17 cellular contexts compared by ENCODE assay signal in the genomic region with DNA sequence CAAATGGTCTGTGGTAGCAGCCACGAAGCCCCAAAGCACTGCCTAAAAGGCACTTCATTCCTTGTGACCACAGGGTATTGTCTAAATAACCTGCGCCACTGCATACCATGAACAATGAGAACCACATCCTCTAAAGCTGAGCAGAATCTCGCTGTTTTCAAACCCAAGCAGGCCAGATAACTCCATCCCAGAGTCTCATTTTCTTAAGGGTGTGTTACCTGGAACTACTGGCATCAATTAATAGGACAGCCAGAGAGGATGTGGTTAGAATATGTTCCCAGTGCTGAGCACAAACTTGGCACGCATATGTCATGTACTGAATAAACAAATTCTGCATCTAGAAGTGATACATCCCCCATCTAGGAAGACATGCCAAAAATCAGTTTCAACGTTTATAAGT. TPM values are rescaled to one million over a fixed set of nuclear protein-coding genes. Genes with fewer than 3 reads are reported as not detected.
DNase-seq lines count a peak whose midpoint lies in the region; TF ChIP-seq lines count a peak whose summit lies in the region.
"Had no signal": no experiment of that assay in that cellular context is flagged by ENCODE, and none has a peak within 500 bp of the region (broad histone marks: within the 10 kb centered on the region; RNA-seq: fewer than 3 reads in every experiment).

No MANE protein-coding gene starts in this region.

- DNase-seq in AG10803 (ENCODE audit: low read depth) (peak; percentile 5), H4 (ENCODE audit: low spot score) (peak; percentile 70), fibroblast of mammary gland (ENCODE audit: low read depth) (peak; percentile 83), NCI-H226 (no peak), hepatocyte (ENCODE audit: low spot score) (no peak), Karpas-422 (no peak), cortex of kidney (lab: John Stamatoyannopoulos, UW) (no peak)
- DNase-seq in activated T-helper 1 cell treated with anti-CD3 and anti-CD28 coated beads, Interleukin-12 subunit alpha, Interleukin-12 subunit beta, Interleukin-2, Interleukin-4 antibody, amounts not matched to agents 30 ng/mL and 10 ng/mL and 1 ng/mL, durations not matched to agents 14 hours and 24 hours and 36 hours (ENCODE audit: low spot score) = no peak
- DNase-seq: activated effector memory CD4-positive, alpha-beta T cell treated with anti-CD3 and anti-CD28 coated beads, Interleukin-2, amount 50 U/mL, for 16 hours; BE2C; Kasumi-1; left ventricle myocardium superior; NCI-H187; NCI-H526 treated with DMSO at 0.1 percent for 48 hours; stimulated activated CD4-positive, alpha-beta T cell treated with anti-CD3 and anti-CD28 coated beads, Interleukin-4, amount 100 ng/mL, for 24 hours had no signal

- H3K4me2 ChIP-seq in hepatocyte = no peak overlapping the region
- no peak overlapping the region for H3K4me2 ChIP-seq in Karpas-422 (ENCODE audit: low read depth, low read length, poor library complexity, severe bottlenecking)

- no peaks in the 10 kb centered on the region for H3K27me3 Mint-ChIP-seq in activated T-helper 1 cell treated with anti-CD3 and anti-CD28 coated beads, Interleukin-12 subunit alpha, Interleukin-12 subunit beta, Interleukin-2, Interleukin-4 antibody, amounts not matched to agents 30 ng/mL and 10 ng/mL and 1 ng/mL, durations not matched to agents 14 hours and 24 hours and 36 hours (ENCODE audit: insufficient read depth)

- no peaks in the 10 kb centered on the region for H3K9me3 Mint-ChIP-seq in activated T-helper 1 cell treated with anti-CD3 and anti-CD28 coated beads, Interleukin-12 subunit alpha, Interleukin-12 subunit beta, Interleukin-2, Interleukin-4 antibody, amounts not matched to agents 30 ng/mL and 10 ng/mL and 1 ng/mL, durations not matched to agents 14 hours and 24 hours and 36 hours
- H3K9me3 Mint-ChIP-seq: nephron had no signal

- H3K27ac Mint-ChIP-seq in activated T-helper 1 cell treated with anti-CD3 and anti-CD28 coated beads, Interleukin-12 subunit alpha, Interleukin-12 subunit beta, Interleukin-2, Interleukin-4 antibody, amounts not matched to agents 30 ng/mL and 10 ng/mL and 1 ng/mL, durations not matched to agents 14 hours and 24 hours and 36 hours = peak overlapping the region; percentile 64
- H3K27ac Mint-ChIP-seq: nephron had no signal

- H3K36me3 Mint-ChIP-seq in activated T-helper 1 cell treated with anti-CD3 and anti-CD28 coated beads, Interleukin-12 subunit alpha, Interleukin-12 subunit beta, Interleukin-2, Interleukin-4 antibody, amounts not matched to agents 30 ng/mL and 10 ng/mL and 1 ng/mL, durations not matched to agents 14 hours and 24 hours and 36 hours (ENCODE audit: low read depth) = peaks cover 47% of the 10 kb centered on the region

- H4K20me1 ChIP-seq in hepatocyte (ENCODE audit: insufficient read depth, poor library complexity, severe bottlenecking) (no peaks in the 10 kb centered on the region), Karpas-422 (ENCODE audit: insufficient read depth, low read depth, low read length) (no peaks in the 10 kb centered on the region)

- WGBS in hepatocyte (ENCODE audit: low lambda C conversion rate, missing lambda C conversion rate) = 97% methylated on average over 5 of the region's 5 CpGs

- H3K4me3 ChIP-seq in AG10803 (ENCODE audit: low read length) (no peak overlapping the region), fibroblast of mammary gland (ENCODE audit: control insufficient read depth, low read depth, low read length) (no peak overlapping the region), hepatocyte (no peak overlapping the region), Karpas-422 (ENCODE audit: low read length) (no peak overlapping the region)
- H3K4me3 ChIP-seq: right atrium auricular region had no signal

- no peak overlapping the region for H3K4me3 Mint-ChIP-seq in activated T-helper 1 cell treated with anti-CD3 and anti-CD28 coated beads, Interleukin-12 subunit alpha, Interleukin-12 subunit beta, Interleukin-2, Interleukin-4 antibody, amounts not matched to agents 30 ng/mL and 10 ng/mL and 1 ng/mL, durations not matched to agents 14 hours and 24 hours and 36 hours
- H3K4me3 Mint-ChIP-seq: nephron had no signal

- H3K36me3 ChIP-seq in hepatocyte (replicated peaks; ENCODE audit: insufficient read depth, low read depth) = no peaks in the 10 kb centered on the region
- peaks cover 79% of the 10 kb centered on the region for H3K36me3 ChIP-seq in Karpas-422 (ENCODE audit: insufficient read depth, low read length)
- H3K36me3 ChIP-seq: BE2C had no signal

- no peak overlapping the region for H3K9ac ChIP-seq in Karpas-422 (ENCODE audit: low read length)

- H2AFZ ChIP-seq in hepatocyte (no peak overlapping the region), Karpas-422 (ENCODE audit: low read length) (no peak overlapping the region)

- no peaks in the 10 kb centered on the region for H3K9me3 ChIP-seq in hepatocyte (ENCODE audit: low read depth)
- H3K9me3 ChIP-seq in Karpas-422 (ENCODE audit: low read length) = no peaks in the 10 kb centered on the region
- H3K9me3 ChIP-seq: BE2C, right atrium auricular region had no signal

- H3K4me1 ChIP-seq in hepatocyte (ENCODE audit: insufficient read depth) = peaks cover 6% of the 10 kb centered on the region
- H3K4me1 ChIP-seq in Karpas-422 (ENCODE audit: low read length) = no peaks in the 10 kb centered on the region
- H3K4me1 ChIP-seq: BE2C had no signal

- H3K9me2 ChIP-seq in hepatocyte (replicated peaks; ENCODE audit: insufficient read depth) = no peaks in the 10 kb centered on the region
- no peaks in the 10 kb centered on the region for H3K9me2 ChIP-seq in Karpas-422 (replicated peaks; ENCODE audit: insufficient read depth, low read length)

- H3K27me3 ChIP-seq in hepatocyte (no peaks in the 10 kb centered on the region), Karpas-422 (ENCODE audit: low read length) (no peaks in the 10 kb centered on the region)
- H3K27me3 ChIP-seq: BE2C, right atrium auricular region had no signal

- intact Hi-C loops in activated T-helper 1 cell treated with anti-CD3 and anti-CD28 coated beads, Interleukin-12 subunit alpha, Interleukin-12 subunit beta, Interleukin-2, Interleukin-4 antibody, amounts not matched to agents 30 ng/mL and 10 ng/mL and 1 ng/mL, durations not matched to agents 14 hours and 24 hours and 36 hours (cut with micrococcal nuclease) = loop anchor here (1.0 kb wide), 1 partner anchor 9 kb away; no protein-coding TSS in a partner anchor

- TF ChIP-seq CTCF in AG10803 (conservative IDR thresholded peaks at IDR 0.05; ENCODE audit: low read length) = no peak
- no peak for TF ChIP-seq CTCF in fibroblast of mammary gland (conservative IDR thresholded peaks at IDR 0.05; ENCODE audit: control insufficient read depth, insufficient read depth, low read depth, low read length)
- no peak for TF ChIP-seq CTCF in hepatocyte (IDR thresholded peaks at IDR 0.05; ENCODE audit: poor library complexity)

- peaks cover 58% of the 10 kb centered on the region for H3K79me2 ChIP-seq in hepatocyte
- peaks cover 93% of the 10 kb centered on the region for H3K79me2 ChIP-seq in Karpas-422 (ENCODE audit: low read length)

- H3K27ac ChIP-seq in hepatocyte = no peak overlapping the region
- H3K27ac ChIP-seq in Karpas-422 (ENCODE audit: low read length) = no peak overlapping the region

- peaks cover 44% of the 10 kb centered on the region for H3K4me1 Mint-ChIP-seq in activated T-helper 1 cell treated with anti-CD3 and anti-CD28 coated beads, Interleukin-12 subunit alpha, Interleukin-12 subunit beta, Interleukin-2, Interleukin-4 antibody, amounts not matched to agents 30 ng/mL and 10 ng/mL and 1 ng/mL, durations not matched to agents 14 hours and 24 hours and 36 hours (ENCODE audit: low read depth)
- H3K4me1 Mint-ChIP-seq: nephron had no signal

RNA-seq across cellular contexts. Expression of gene VPS4B, which starts 13.0 kb away (rescaled TPM):
- total RNA-seq in H4 (2014; rRNA removed; shearing (Covaris generic)) = 40.7 and 43.5 TPM in 2 replicates
- 58.6 and 60.7 TPM in 2 replicates for total RNA-seq in activated T-helper 1 cell treated with anti-CD3 and anti-CD28 coated beads, Interleukin-12 subunit alpha, Interleukin-12 subunit beta, Interleukin-2, Interleukin-4 antibody, amounts not matched to agents 30 ng/mL and 10 ng/mL and 1 ng/mL, durations not matched to agents 14 hours and 24 hours and 36 hours
- 49.2 and 60.6 TPM in 2 replicates for total RNA-seq in hepatocyte
- polyA plus RNA-seq in hepatocyte = 30.3 and 35.0 TPM in 2 replicates
- total RNA-seq in Karpas-422 (2014; rRNA removed; shearing (Covaris generic); ENCODE audit: low replicate concordance) = 58.5 and 62.7 TPM in 2 replicates

RNA-seq across cellular contexts. Expression of gene KDSR, which starts 42.3 kb away (rescaled TPM):
- total RNA-seq in H4 (2014; rRNA removed; shearing (Covaris generic)) = 29.1 and 32.0 TPM in 2 replicates
- 72.2 and 83.5 TPM in 2 replicates for total RNA-seq in activated T-helper 1 cell treated with anti-CD3 and anti-CD28 coated beads, Interleukin-12 subunit alpha, Interleukin-12 subunit beta, Interleukin-2, Interleukin-4 antibody, amounts not matched to agents 30 ng/mL and 10 ng/mL and 1 ng/mL, durations not matched to agents 14 hours and 24 hours and 36 hours
- 26.5 and 33.6 TPM in 2 replicates for total RNA-seq in hepatocyte
- polyA plus RNA-seq in hepatocyte = 50.7 and 55.1 TPM in 2 replicates
- 56.8 and 64.4 TPM in 2 replicates for total RNA-seq in Karpas-422 (2014; rRNA removed; shearing (Covaris generic); ENCODE audit: low replicate concordance)

Comparison
In these comparisons a context has a peak if more than half of its experiments do, and no peak if none do; other contexts are left out.
1. DNase-seq: peak in AG10803 (single experiment), H4 (single experiment) and fibroblast of mammary gland (single experiment); none in activated T-helper 1 cell treated with anti-CD3 and anti-CD28 coated beads, Interleukin-12 subunit alpha, Interleukin-12 subunit beta, Interleukin-2, Interleukin-4 antibody, amounts not matched to agents 30 ng/mL and 10 ng/mL and 1 ng/mL, durations not matched to agents 14 hours and 24 hours and 36 hours (single experiment), NCI-H226 (single experiment), hepatocyte (single experiment), Karpas-422 (single experiment) and cortex of kidney (single experiment).